Comparison of ENCODE assay signal across 1 cellular context in genomic region chr10:44968101-44968886, GRCh38.
TF ChIP-seq lines count a peak whose summit lies in the region.

No MANE protein-coding gene starts in this region.

TF ChIP-seq in GM23338, 12 proteins besides CTCF, POLR2A, EP300 and RAD21 (continued from another document):
- TF ChIP-seq ZNF462 (CRISPR knock-in tag; IDR thresholded peaks at IDR 0.05): no peak
- TF ChIP-seq JUNB (IDR thresholded peaks at IDR 0.05; ENCODE audit: unreplicated experiment): no peak
- TF ChIP-seq ZNF114 (CRISPR knock-in tag; IDR thresholded peaks at IDR 0.05): no peak
- no peak for TF ChIP-seq NANOG (IDR thresholded peaks at IDR 0.05; ENCODE audit: borderline replicate concordance)
- no peak for TF ChIP-seq ETS1 (IDR thresholded peaks at IDR 0.05)
- no peak for TF ChIP-seq CREB1 (CRISPR knock-in tag; IDR thresholded peaks at IDR 0.05; ENCODE audit: low read depth)
- no peak for TF ChIP-seq EZH2 (IDR thresholded peaks at IDR 0.05; ENCODE audit: low read depth, unreplicated experiment)
